Comparison of ENCODE assay signal across 23 cellular contexts in genomic region chr9:117679425-117679824, GRCh38. TPM values are rescaled to one million over a fixed set of nuclear protein-coding genes. Genes with fewer than 3 reads are reported as not detected.
A peak's percentile ranks its signal among the peaks of the same experiment; 100 is the strongest.
DNase-seq lines count a peak whose midpoint lies in the region; ATAC-seq, FAIRE-seq and TF ChIP-seq lines count a peak whose summit lies in the region.
"Had no signal": no experiment of that assay in that cellular context is flagged by ENCODE, and none has a peak within 500 bp of the region (broad histone marks: within the 10 kb centered on the region; RNA-seq: fewer than 3 reads in every experiment).

No MANE protein-coding gene starts in this region.

- no peak overlapping the region for H3K4me3 Mint-ChIP-seq in activated T-helper 2 cell treated with anti-CD3 and anti-CD28 coated beads, Interferon-gamma antibody, Interleukin-2, Interleukin-4, amounts not matched to agents 10 μg/mL and 5 μg/mL and 100 μg/mL, durations not matched to agents 14 hours and 24 hours and 36 hours (ENCODE audit: low read depth)
- H3K4me3 Mint-ChIP-seq: CD4-positive, alpha-beta T cell; mesothelial cell of epicardium; naive thymus-derived CD8-positive, alpha-beta T cell; T-helper 17 cell had no signal

- H3K27ac ChIP-seq in psoas muscle, result no peak overlapping the region
- H3K27ac ChIP-seq: colonic mucosa, ovary, Peyer's patch had no signal

- H3K4me3 ChIP-seq in MG63 (0 out of 2 replicates have a peak overlapping the region, but pooled peaks have one; percentile 3), psoas muscle (peak overlapping the region; percentile 9)
- H3K4me3 ChIP-seq: colonic mucosa, ovary, Peyer's patch, thyroid gland had no signal

- peaks cover 8% of the 10 kb centered on the region for H3K27me3 Mint-ChIP-seq in activated T-helper 2 cell treated with anti-CD3 and anti-CD28 coated beads, Interferon-gamma antibody, Interleukin-2, Interleukin-4, amounts not matched to agents 10 μg/mL and 5 μg/mL and 100 μg/mL, durations not matched to agents 14 hours and 24 hours and 36 hours (ENCODE audit: low read depth)
- H3K27me3 Mint-ChIP-seq: CD4-positive, alpha-beta T cell; T-helper 17 cell had no signal

- H3K27me3 ChIP-seq in MG63, result no peaks in the 10 kb centered on the region
- H3K27me3 ChIP-seq in psoas muscle (ENCODE audit: insufficient read depth in 3 of 3, low read length in 2 of 3), result no peaks in the 10 kb centered on the region
- H3K27me3 ChIP-seq: adrenal gland, colonic mucosa, ovary, Peyer's patch, thyroid gland had no signal

- H3K9me3 ChIP-seq in MG63 (no peaks in the 10 kb centered on the region), psoas muscle (no peaks in the 10 kb centered on the region)
- H3K9me3 ChIP-seq: adrenal gland, colonic mucosa, ovary, Peyer's patch, thyroid gland had no signal

- H3K36me3 ChIP-seq in MG63 (no peaks in the 10 kb centered on the region), psoas muscle (ENCODE audit: insufficient read depth in 1 of 2, low read depth in 1 of 2) (no peaks in the 10 kb centered on the region)
- H3K36me3 ChIP-seq: adrenal gland, colonic mucosa, ovary, Peyer's patch, thyroid gland had no signal

- 59 to 62% (median 61%) methylated on average over 2 of the region's 2 CpGs for WGBS in psoas muscle, 3 donors

- no peaks in the 10 kb centered on the region for H3K4me1 ChIP-seq in psoas muscle
- H3K4me1 ChIP-seq: colonic mucosa, thyroid gland had no signal

- peaks cover 5% of the 10 kb centered on the region for H3K4me1 Mint-ChIP-seq in activated T-helper 2 cell treated with anti-CD3 and anti-CD28 coated beads, Interferon-gamma antibody, Interleukin-2, Interleukin-4, amounts not matched to agents 10 μg/mL and 5 μg/mL and 100 μg/mL, durations not matched to agents 14 hours and 24 hours and 36 hours (ENCODE audit: low read depth)
- H3K4me1 Mint-ChIP-seq: mesothelial cell of epicardium; naive thymus-derived CD8-positive, alpha-beta T cell; T-helper 17 cell had no signal

- TF ChIP-seq CTCF in psoas muscle (IDR thresholded peaks at IDR 0.05), result no peak

- intact Hi-C loops in psoas muscle (cut with DNase I), result no loop called here
- intact Hi-C loops in activated T-helper 2 cell treated with anti-CD3 and anti-CD28 coated beads, Interferon-gamma antibody, Interleukin-2, Interleukin-4, amounts not matched to agents 10 μg/mL and 5 μg/mL and 100 μg/mL, durations not matched to agents 14 hours and 24 hours and 36 hours (cut with micrococcal nuclease), result no loop called here

- H3K9me3 Mint-ChIP-seq in activated T-helper 2 cell treated with anti-CD3 and anti-CD28 coated beads, Interferon-gamma antibody, Interleukin-2, Interleukin-4, amounts not matched to agents 10 μg/mL and 5 μg/mL and 100 μg/mL, durations not matched to agents 14 hours and 24 hours and 36 hours, result no peaks in the 10 kb centered on the region
- H3K9me3 Mint-ChIP-seq: CD4-positive, alpha-beta T cell; mesothelial cell of epicardium had no signal

- FAIRE-seq in GM18507 (lab: Jason Lieb, UNC), result peak; percentile 33

- no peak for ATAC-seq in psoas muscle
- ATAC-seq: naive thymus-derived CD8-positive, alpha-beta T cell; stimulated activated naive CD8-positive, alpha-beta T cell treated with anti-CD3 and anti-CD28 coated beads, Interleukin-15, Interleukin-2, amounts not matched to agents 100 U/mL and 50 U/mL, for 24 hours; T-helper 17 cell had no signal

- DNase-seq in GM18507 (ENCODE audit: extremely low spot score, insufficient read length, low read depth) (no peak), MG63 (no peak), dermis blood vessel endothelial cell (peak; percentile 65), psoas muscle (no peak), NCI-H187 treated with DMSO at 0.1 percent for 48 hours (lab: John Stamatoyannopoulos, UW) (no peak)
- DNase-seq in stimulated activated CD4-positive, alpha-beta T cell treated with anti-CD3 and anti-CD28 coated beads, Interleukin-2, amount 100 ng/mL, for 24 hours, result no peak
- DNase-seq in activated T-helper 2 cell treated with anti-CD3 and anti-CD28 coated beads, Interferon-gamma antibody, Interleukin-2, Interleukin-4, amounts not matched to agents 10 μg/mL and 5 μg/mL and 100 μg/mL, durations not matched to agents 14 hours and 24 hours and 36 hours (ENCODE audit: low spot score), result no peak
- DNase-seq: activated CD8-positive, alpha-beta memory T cell treated with anti-CD3 and anti-CD28 coated beads for 24 hours; activated T-cell treated with anti-CD3 and anti-CD28 coated beads, Interleukin-2, amount 50 U/mL, for 1 hour; adrenal gland; CD4-positive, alpha-beta T cell; EL; naive thymus-derived CD8-positive, alpha-beta T cell; NCI-H1436; NCI-H510A; NK-92 treated with Interleukin-12 subunit alpha and Interleukin-12 subunit beta, amount 100 ng/mL, for 24 hours; ovary; stimulated activated naive CD8-positive, alpha-beta T cell treated with anti-CD3 and anti-CD28 coated beads, Interleukin-15, Interleukin-2, amounts not matched to agents 100 U/mL and 50 U/mL, for 24 hours; T-helper 17 cell; thyroid gland had no signal

- no peaks in the 10 kb centered on the region for H3K36me3 Mint-ChIP-seq in activated T-helper 2 cell treated with anti-CD3 and anti-CD28 coated beads, Interferon-gamma antibody, Interleukin-2, Interleukin-4, amounts not matched to agents 10 μg/mL and 5 μg/mL and 100 μg/mL, durations not matched to agents 14 hours and 24 hours and 36 hours (ENCODE audit: low read depth)
- H3K36me3 Mint-ChIP-seq: mesothelial cell of epicardium; naive thymus-derived CD8-positive, alpha-beta T cell had no signal

- no peak overlapping the region for H3K27ac Mint-ChIP-seq in activated T-helper 2 cell treated with anti-CD3 and anti-CD28 coated beads, Interferon-gamma antibody, Interleukin-2, Interleukin-4, amounts not matched to agents 10 μg/mL and 5 μg/mL and 100 μg/mL, durations not matched to agents 14 hours and 24 hours and 36 hours
- H3K27ac Mint-ChIP-seq: CD4-positive, alpha-beta T cell; mesothelial cell of epicardium; naive thymus-derived CD8-positive, alpha-beta T cell; T-helper 17 cell had no signal

RNA-seq across cellular contexts. Expression of gene TLR4, which starts 24.8 kb away (rescaled TPM):
- 3.5 and 3.9 TPM in 2 replicates for total RNA-seq in MG63 (2014; rRNA removed; shearing (Covaris generic); ENCODE audit: low replicate concordance)
- 117 and 184 TPM in 2 replicates for total RNA-seq in dermis blood vessel endothelial cell
- total RNA-seq in psoas muscle, result 1 to 10 TPM; 4.8 to 8.3 (median 6.6) TPM
- 1 to 10 TPM; 1.5 to 2.7 (median 1.9) TPM for polyA plus RNA-seq in psoas muscle
- not detected in 2 replicates for total RNA-seq in activated T-helper 2 cell treated with anti-CD3 and anti-CD28 coated beads, Interferon-gamma antibody, Interleukin-2, Interleukin-4, amounts not matched to agents 10 μg/mL and 5 μg/mL and 100 μg/mL, durations not matched to agents 14 hours and 24 hours and 36 hours

Comparison
In these comparisons a context has a peak if more than half of its experiments do, and no peak if none do; other contexts are left out.
1. RNA of gene TLR4, which starts 24.8 kb away (total RNA-seq): 117 to 184 TPM in dermis blood vessel endothelial cell; 4.8 to 8.3 TPM in psoas muscle, 3.5 to 3.9 TPM in MG63 and not detected in activated T-helper 2 cell treated with anti-CD3 and anti-CD28 coated beads, Interferon-gamma antibody, Interleukin-2, Interleukin-4, amounts not matched to agents 10 μg/mL and 5 μg/mL and 100 μg/mL, durations not matched to agents 14 hours and 24 hours and 36 hours; every median in the first group is over 10 times any median in the second.